ENCODE assay signal across 22 cellular contexts in the genomic region with DNA sequence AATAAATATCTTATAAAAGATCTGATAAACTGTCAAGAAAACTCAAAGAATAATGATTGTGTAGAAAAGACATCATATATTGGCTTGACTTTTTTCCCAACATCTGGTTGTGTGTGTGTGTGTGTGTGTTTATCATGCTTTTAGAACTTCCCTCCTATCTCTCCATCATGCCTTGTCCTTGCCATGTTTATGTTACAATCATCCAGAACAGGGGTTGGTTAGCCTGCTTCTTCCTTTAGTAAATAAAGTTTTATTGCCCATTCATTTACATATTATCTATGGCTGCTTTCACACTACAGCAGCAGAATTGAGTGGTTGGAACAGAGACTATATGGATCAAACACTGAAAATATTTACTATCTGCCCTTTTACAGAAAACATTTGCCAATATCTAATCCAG.
"Had no signal": no experiment of that assay in that cellular context is flagged by ENCODE, and none has a peak within 500 bp of the region (broad histone marks: within the 10 kb centered on the region; RNA-seq: fewer than 3 reads in every experiment).

No MANE protein-coding gene starts in this region.

- H2AFZ ChIP-seq: hepatocyte, parathyroid adenoma had no signal

- H3K4me2 ChIP-seq: hepatocyte had no signal

- H3K9ac ChIP-seq: parathyroid adenoma had no signal

- H3K27me3 Mint-ChIP-seq: activated CD4-positive, alpha-beta memory T cell treated with anti-CD3 and anti-CD28 coated beads, Interleukin-2, amount 10 ng/mL, durations not matched to agents 7 days and 5 days; activated CD4-positive, alpha-beta T cell treated with anti-CD3 and anti-CD28 coated beads for 36 hours; activated naive CD8-positive, alpha-beta T cell treated with anti-CD3 and anti-CD28 coated beads for 36 hours had no signal

- H3K4me1 ChIP-seq: esophagus muscularis mucosa, left ventricle myocardium inferior, parathyroid adenoma, tibial nerve had no signal

- H3K27me3 ChIP-seq: esophagus muscularis mucosa, hepatocyte, tibial nerve, vagina had no signal

- H3K36me3 ChIP-seq: esophagus muscularis mucosa, left ventricle myocardium inferior, tibial nerve, vagina had no signal

- ATAC-seq: activated CD4-positive, alpha-beta T cell treated with anti-CD3 and anti-CD28 coated beads for 36 hours; activated T-cell treated with anti-CD3 and anti-CD28 coated beads, Interleukin-2, amount 50 U/mL, for 4 hours had no signal

- H3K4me3 ChIP-seq: coronary artery, esophagus muscularis mucosa, hepatocyte, left ventricle myocardium inferior, tibial nerve, vagina had no signal

- H3K4me3 Mint-ChIP-seq: activated CD4-positive, alpha-beta memory T cell treated with anti-CD3 and anti-CD28 coated beads, Interleukin-2, amount 10 ng/mL, durations not matched to agents 7 days and 5 days; activated CD4-positive, alpha-beta T cell treated with anti-CD3 and anti-CD28 coated beads for 36 hours; activated naive CD8-positive, alpha-beta T cell treated with anti-CD3 and anti-CD28 coated beads for 36 hours; activated T-cell treated with anti-CD3 and anti-CD28 coated beads, Interleukin-2, amount 50 U/mL, for 4 hours; brain; mesothelial cell of epicardium had no signal

- DNase-seq: activated CD4-positive, alpha-beta memory T cell treated with anti-CD3 and anti-CD28 coated beads, Interleukin-2, amount 10 ng/mL, durations not matched to agents 7 days and 5 days; activated CD4-positive, alpha-beta T cell treated with anti-CD3 and anti-CD28 coated beads for 36 hours; activated effector memory CD4-positive, alpha-beta T cell treated with anti-CD3 and anti-CD28 coated beads, Interleukin-2, amount 50 U/mL, for 16 hours; activated naive CD8-positive, alpha-beta T cell treated with anti-CD3 and anti-CD28 coated beads for 36 hours; activated T-cell treated with anti-CD3 and anti-CD28 coated beads, Interleukin-2, amount 50 U/mL, for 4 hours; central memory CD4-positive, alpha-beta T cell; effector CD4-positive, alpha-beta T cell; left ventricle myocardium inferior; stimulated activated CD4-positive, alpha-beta T cell treated with anti-CD3 and anti-CD28 coated beads, Interleukin-15, amount 100 ng/mL, for 24 hours; stimulated activated CD4-positive, alpha-beta T cell treated with anti-CD3 and anti-CD28 coated beads, Interleukin-4, amount 100 ng/mL, for 1 hour; stimulated activated naive CD4-positive, alpha-beta T cell; substantia nigra; T-helper 1 cell had no signal

- H3K27ac Mint-ChIP-seq: activated CD4-positive, alpha-beta memory T cell treated with anti-CD3 and anti-CD28 coated beads, Interleukin-2, amount 10 ng/mL, durations not matched to agents 7 days and 5 days; activated CD4-positive, alpha-beta T cell treated with anti-CD3 and anti-CD28 coated beads for 36 hours; brain; mesothelial cell of epicardium had no signal

- H3K9me3 ChIP-seq: vagina had no signal

- H3K27ac ChIP-seq: coronary artery, esophagus muscularis mucosa, hepatocyte, left ventricle myocardium inferior, parathyroid adenoma, tibial nerve, vagina, VCaP had no signal
